Comparison of ENCODE assay signal across 24 cellular contexts in the genomic region with DNA sequence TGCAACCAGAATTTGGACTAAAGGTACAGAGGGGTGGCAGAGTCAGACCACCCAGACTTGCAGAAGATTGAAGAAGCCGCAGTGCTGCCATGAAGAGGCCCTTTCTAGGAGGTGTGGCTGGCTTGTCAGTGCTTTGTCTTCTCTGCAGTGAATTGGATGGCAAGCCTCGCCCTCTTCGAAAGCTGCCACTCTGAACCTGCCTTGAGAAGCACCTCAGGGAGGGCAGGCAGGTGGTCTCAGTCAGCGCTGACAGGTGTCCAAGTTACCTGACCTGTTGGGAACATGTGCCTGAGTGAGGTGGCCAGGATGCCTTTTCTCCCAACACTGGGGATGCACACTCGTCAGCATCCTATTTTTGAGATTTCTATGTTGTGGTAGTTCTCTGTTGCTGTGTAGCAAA. TPM values are rescaled to one million over a fixed set of nuclear protein-coding genes. Genes with fewer than 3 reads are reported as not detected.
DNase-seq lines count a peak whose midpoint lies in the region; ATAC-seq and TF ChIP-seq lines count a peak whose summit lies in the region.
"Had no signal": no experiment of that assay in that cellular context is flagged by ENCODE, and none has a peak within 500 bp of the region (broad histone marks: within the 10 kb centered on the region; RNA-seq: fewer than 3 reads in every experiment).

No MANE protein-coding gene starts in this region.

- BruUV-seq in Calu3 (replicated peaks; lab: Mats Ljungman, UMichigan): no TSS peak

- no peak overlapping the region for H3K4me3 Mint-ChIP-seq in activated CD4-positive, alpha-beta T cell treated with anti-CD3 and anti-CD28 coated beads, Interleukin-2, amount 10 ng/mL, durations not matched to agents 7 days and 5 days
- H3K4me3 Mint-ChIP-seq in central memory CD8-positive, alpha-beta T cell: no peak overlapping the region
- H3K4me3 Mint-ChIP-seq in Calu3 (ENCODE audit: low read depth, unreplicated experiment): no peak overlapping the region

- peaks cover 26% of the 10 kb centered on the region; the same call in 1 of the 2 replicates for H3K36me3 ChIP-seq in Loucy (ENCODE audit: insufficient read depth, low read length)
- H3K36me3 ChIP-seq: left lung, neutrophil had no signal

- no peaks in the 10 kb centered on the region for H3K27me3 Mint-ChIP-seq in activated CD4-positive, alpha-beta T cell treated with anti-CD3 and anti-CD28 coated beads, Interleukin-2, amount 10 ng/mL, durations not matched to agents 7 days and 5 days
- H3K27me3 Mint-ChIP-seq in central memory CD8-positive, alpha-beta T cell: no peaks in the 10 kb centered on the region
- no peaks in the 10 kb centered on the region for H3K27me3 Mint-ChIP-seq in Calu3 (ENCODE audit: unreplicated experiment)
- H3K27me3 Mint-ChIP-seq: B cell had no signal

- H3K9me3 Mint-ChIP-seq in activated CD4-positive, alpha-beta T cell treated with anti-CD3 and anti-CD28 coated beads, Interleukin-2, amount 10 ng/mL, durations not matched to agents 7 days and 5 days: no peaks in the 10 kb centered on the region
- H3K9me3 Mint-ChIP-seq in central memory CD8-positive, alpha-beta T cell: no peaks in the 10 kb centered on the region
- H3K9me3 Mint-ChIP-seq in Calu3 (ENCODE audit: low read depth, unreplicated experiment): no peaks in the 10 kb centered on the region

- no peaks in the 10 kb centered on the region for H3K9me2 ChIP-seq in Loucy (replicated peaks; ENCODE audit: low read depth, low read length)

- peak; percentile 5 for DNase-seq in activated CD4-positive, alpha-beta T cell treated with anti-CD3 and anti-CD28 coated beads, Interleukin-2, amount 10 ng/mL, durations not matched to agents 7 days and 5 days
- DNase-seq in activated CD4-positive, alpha-beta T cell treated with anti-CD3 and anti-CD28 coated beads for 4 hours: no peak
- no peak for DNase-seq in central memory CD8-positive, alpha-beta T cell (ENCODE audit: low spot score in 2 of 2)
- DNase-seq in stimulated activated CD8-positive, alpha-beta memory T cell treated with anti-CD3 and anti-CD28 coated beads, Interleukin-4, amount 100 ng/mL, for 48 hours: peak; percentile 17
- DNase-seq in DMS 273 (lab: John Stamatoyannopoulos, UW; ENCODE audit: unreplicated experiment) (no peak), NCI-H2081 treated with DMSO at 0.1 percent for 48 hours (lab: John Stamatoyannopoulos, UW) (no peak), Calu3 (no peak)
- DNase-seq: activated CD4-positive, CD25-positive, alpha-beta regulatory T cell; activated CD8-positive, alpha-beta memory T cell treated with anti-CD3 and anti-CD28 coated beads for 24 hours; GF-D8; heart left ventricle; left lung; MV-4-11; NCI-H187; NCI-H345; NCI-H82; stimulated activated CD4-positive, alpha-beta T cell treated with anti-CD3 and anti-CD28 coated beads, Interleukin-4, amount 100 ng/mL, for 24 hours; stomach; upper lobe of left lung had no signal

- ATAC-seq in central memory CD8-positive, alpha-beta T cell (replicated peaks; ENCODE audit: extremely low read depth, poor library complexity, severe bottlenecking): no peak
- ATAC-seq: K562, left lung, Panc1 had no signal

- H3K9me3 ChIP-seq in Loucy (ENCODE audit: insufficient read depth, low read depth, low read length): no peaks in the 10 kb centered on the region
- H3K9me3 ChIP-seq: heart left ventricle, left lung, neutrophil, stomach, upper lobe of left lung had no signal

- H3K27ac Mint-ChIP-seq in activated CD4-positive, alpha-beta T cell treated with anti-CD3 and anti-CD28 coated beads, Interleukin-2, amount 10 ng/mL, durations not matched to agents 7 days and 5 days: no peak overlapping the region
- peak overlapping the region; percentile 51 for H3K27ac Mint-ChIP-seq in central memory CD8-positive, alpha-beta T cell (ENCODE audit: low read depth)
- no peak overlapping the region for H3K27ac Mint-ChIP-seq in Calu3 (ENCODE audit: unreplicated experiment)

- peak overlapping the region; percentile 93 for H3K4me3 ChIP-seq in Loucy (ENCODE audit: low read length, poor library complexity, severe bottlenecking)
- H3K4me3 ChIP-seq: heart left ventricle, K562, left lung, stomach, upper lobe of left lung had no signal

- H3K27me3 ChIP-seq in Loucy (ENCODE audit: insufficient read depth, low read length, poor library complexity, severe bottlenecking): no peaks in the 10 kb centered on the region
- H3K27me3 ChIP-seq: heart left ventricle, left lung, neutrophil, stomach, upper lobe of left lung had no signal

- peaks cover 67% of the 10 kb centered on the region for H3K4me1 ChIP-seq in Loucy (ENCODE audit: insufficient read depth, low read length, poor library complexity, severe bottlenecking)

- H3K36me3 Mint-ChIP-seq in activated CD4-positive, alpha-beta T cell treated with anti-CD3 and anti-CD28 coated beads, Interleukin-2, amount 10 ng/mL, durations not matched to agents 7 days and 5 days (ENCODE audit: low read depth): peaks cover 45% of the 10 kb centered on the region
- H3K36me3 Mint-ChIP-seq in central memory CD8-positive, alpha-beta T cell (ENCODE audit: insufficient read depth): peaks cover 17% of the 10 kb centered on the region
- peaks cover 28% of the 10 kb centered on the region for H3K36me3 Mint-ChIP-seq in Calu3 (ENCODE audit: insufficient read depth, unreplicated experiment)

- intact Hi-C loops in Calu3 (cut with micrococcal nuclease; ENCODE audit: unreplicated experiment): no loop called here

- no peaks in the 10 kb centered on the region; the same call in 1 of the 2 replicates for H3F3A ChIP-seq in Loucy (ENCODE audit: low read depth)

- POLR2A ChIA-PET in activated CD4-positive, alpha-beta T cell treated with anti-CD3 and anti-CD28 coated beads, Interleukin-2, amount 10 ng/mL, durations not matched to agents 7 days and 5 days (lab: Charles Lee): no interaction called here

- CTCF ChIA-PET in activated CD4-positive, alpha-beta T cell treated with anti-CD3 and anti-CD28 coated beads, Interleukin-2, amount 10 ng/mL, durations not matched to agents 7 days and 5 days (lab: Charles Lee): no interaction called here
- CTCF ChIA-PET in Calu3 (lab: Charles Lee): no interaction called here

- TF ChIP-seq CTCF in Loucy (conservative IDR thresholded peaks at IDR 0.05; ENCODE audit: low read length): no peak
- no peak for TF ChIP-seq CTCF in Calu3 (IDR thresholded peaks at IDR 0.05; ENCODE audit: unreplicated experiment)

- peak overlapping the region; percentile 98 for H3K4me2 ChIP-seq in Loucy (ENCODE audit: low read depth, low read length, poor library complexity, severe bottlenecking)

- peak overlapping the region; percentile 75 for H3K9ac ChIP-seq in Loucy (ENCODE audit: low read depth, low read length, poor library complexity, severe bottlenecking)

- H2AFZ ChIP-seq in Loucy (ENCODE audit: low read length): no peak overlapping the region

- peaks cover 87% of the 10 kb centered on the region for H3K4me1 Mint-ChIP-seq in activated CD4-positive, alpha-beta T cell treated with anti-CD3 and anti-CD28 coated beads, Interleukin-2, amount 10 ng/mL, durations not matched to agents 7 days and 5 days
- H3K4me1 Mint-ChIP-seq in central memory CD8-positive, alpha-beta T cell: peaks cover 95% of the 10 kb centered on the region
- peaks cover 56% of the 10 kb centered on the region for H3K4me1 Mint-ChIP-seq in Calu3 (ENCODE audit: low read depth, unreplicated experiment)

- peaks cover 98% of the 10 kb centered on the region for H4K20me1 ChIP-seq in Loucy (ENCODE audit: insufficient read depth, low read length, poor library complexity, severe bottlenecking)

- H3K79me2 ChIP-seq in Loucy (ENCODE audit: insufficient read depth, low read length): peaks cover 100% of the 10 kb centered on the region

RNA-seq across cellular contexts. Expression of gene TENT4A, which starts 6.2 kb away (rescaled TPM):
- total RNA-seq in activated CD4-positive, alpha-beta T cell treated with anti-CD3 and anti-CD28 coated beads, Interleukin-2, amount 10 ng/mL, durations not matched to agents 7 days and 5 days: 10 to 100 TPM; 37.4 to 41.9 TPM
- total RNA-seq in Calu3 (2022): 34.4 and 39.9 TPM in 2 replicates

Comparison
In these comparisons a context has a peak if more than half of its experiments do, and no peak if none do; other contexts are left out.
1. DNase-seq: peak in activated CD4-positive, alpha-beta T cell treated with anti-CD3 and anti-CD28 coated beads, Interleukin-2, amount 10 ng/mL, durations not matched to agents 7 days and 5 days (single experiment) and stimulated activated CD8-positive, alpha-beta memory T cell treated with anti-CD3 and anti-CD28 coated beads, Interleukin-4, amount 100 ng/mL, for 48 hours (single experiment); none in activated CD4-positive, alpha-beta T cell treated with anti-CD3 and anti-CD28 coated beads for 4 hours (0 of 2), central memory CD8-positive, alpha-beta T cell (0 of 2), DMS 273 (single experiment), NCI-H2081 treated with DMSO at 0.1 percent for 48 hours (single experiment) and Calu3 (single experiment).